ENCODE assay signal across 30 cellular contexts in genomic region chr6:23713211-23713610, GRCh38.
DNase-seq lines count a peak whose midpoint lies in the region; ATAC-seq and TF ChIP-seq lines count a peak whose summit lies in the region.
"Had no signal": no experiment of that assay in that cellular context is flagged by ENCODE, and none has a peak within 500 bp of the region (broad histone marks: within the 10 kb centered on the region; RNA-seq: fewer than 3 reads in every experiment).

No MANE protein-coding gene starts in this region.

- H3K27ac ChIP-seq in WERI-Rb-1: no peak overlapping the region
- H3K27ac ChIP-seq: BLaER1, breast epithelium, heart right ventricle, ovary, SJSA1, skin epidermis had no signal

- no peaks in the 10 kb centered on the region for H3K27me3 Mint-ChIP-seq in activated T-cell treated with anti-CD3 and anti-CD28 coated beads, Interleukin-2, amount 50 U/mL, for 4 hours (ENCODE audit: low read depth)
- H3K27me3 Mint-ChIP-seq: activated naive CD4-positive, alpha-beta T cell treated with anti-CD3 and anti-CD28 coated beads, Interleukin-2, amount 50 U/mL, for 24 hours; stimulated activated memory B cell treated with anti-CD40 and anti-IgM and Interleukin-4, amounts not matched to agents 10 μg/mL and 1 μg/mL and 100 μg/mL, for 72 hours; type B pancreatic cell had no signal

- ATAC-seq in GM19463 (IDR thresholded peaks at IDR 0.05; ENCODE audit: unreplicated experiment) (peak; percentile 66), HG02885 (IDR thresholded peaks at IDR 0.05; ENCODE audit: poor library complexity, unreplicated experiment) (peak; percentile 59), HG03378 (IDR thresholded peaks at IDR 0.05; ENCODE audit: unreplicated experiment) (peak; percentile 73), HG03045 (IDR thresholded peaks at IDR 0.05; ENCODE audit: unreplicated experiment) (no peak)
- no peak for ATAC-seq in activated T-cell treated with anti-CD3 and anti-CD28 coated beads, Interleukin-2, amount 50 U/mL, for 4 hours
- ATAC-seq: heart right ventricle; stimulated activated memory B cell treated with anti-CD40 and anti-IgM and Interleukin-4, amounts not matched to agents 10 μg/mL and 1 μg/mL and 100 μg/mL, for 72 hours had no signal

- H3K36me3 ChIP-seq in WERI-Rb-1: no peaks in the 10 kb centered on the region
- H3K36me3 ChIP-seq: BLaER1, breast epithelium, heart right ventricle, ovary, SJSA1 had no signal

- H3K4me3 ChIP-seq in WERI-Rb-1 (ENCODE audit: low read depth, low read length): no peak overlapping the region
- H3K4me3 ChIP-seq: BLaER1, breast epithelium, heart right ventricle, ovary, SJSA1, skin epidermis had no signal

- no peak for DNase-seq in activated T-cell treated with anti-CD3 and anti-CD28 coated beads, Interleukin-2, amount 50 U/mL, for 4 hours
- DNase-seq in WERI-Rb-1 (no peak), DMS114 treated with DMSO at 0.1 percent for 48 hours (lab: John Stamatoyannopoulos, UW; ENCODE audit: unreplicated experiment) (no peak)
- DNase-seq: activated CD4-positive, alpha-beta T cell treated with anti-CD3 and anti-CD28 coated beads for 48 hours; amygdala; DMS153; foreskin melanocyte; heart right ventricle; HFFc6; kidney; NCI-H1694; NCI-H446 treated with DMSO at 0.1 percent for 48 hours; ovary; retina; RPMI8226; substantia nigra; T-helper 9 cell had no signal

- no peak for TF ChIP-seq CTCF in WERI-Rb-1 (IDR thresholded peaks at IDR 0.05; ENCODE audit: low read depth, low read length)

- no peaks in the 10 kb centered on the region for H3K27me3 ChIP-seq in WERI-Rb-1 (ENCODE audit: insufficient read depth, low read depth, severe bottlenecking)
- H3K27me3 ChIP-seq: BLaER1, breast epithelium, heart right ventricle, ovary, SJSA1 had no signal

- H3K4me3 Mint-ChIP-seq in activated T-cell treated with anti-CD3 and anti-CD28 coated beads, Interleukin-2, amount 50 U/mL, for 4 hours: no peak overlapping the region
- H3K4me3 Mint-ChIP-seq: activated naive CD4-positive, alpha-beta T cell treated with anti-CD3 and anti-CD28 coated beads, Interleukin-2, amount 50 U/mL, for 24 hours; HFFc6; neural crest cell; stimulated activated memory B cell treated with anti-CD40 and anti-IgM and Interleukin-4, amounts not matched to agents 10 μg/mL and 1 μg/mL and 100 μg/mL, for 72 hours; type B pancreatic cell had no signal

- no peaks in the 10 kb centered on the region for H3K36me3 Mint-ChIP-seq in activated T-cell treated with anti-CD3 and anti-CD28 coated beads, Interleukin-2, amount 50 U/mL, for 4 hours (ENCODE audit: insufficient read depth)
- H3K36me3 Mint-ChIP-seq: activated naive CD4-positive, alpha-beta T cell treated with anti-CD3 and anti-CD28 coated beads, Interleukin-2, amount 50 U/mL, for 24 hours; stimulated activated memory B cell treated with anti-CD40 and anti-IgM and Interleukin-4, amounts not matched to agents 10 μg/mL and 1 μg/mL and 100 μg/mL, for 72 hours; type B pancreatic cell had no signal

- no peaks in the 10 kb centered on the region for H3K9me3 Mint-ChIP-seq in activated T-cell treated with anti-CD3 and anti-CD28 coated beads, Interleukin-2, amount 50 U/mL, for 4 hours
- H3K9me3 Mint-ChIP-seq: activated naive CD4-positive, alpha-beta T cell treated with anti-CD3 and anti-CD28 coated beads, Interleukin-2, amount 50 U/mL, for 24 hours; activated T-helper 2 cell treated with anti-CD3 and anti-CD28 coated beads, Interferon-gamma antibody, Interleukin-2, Interleukin-4, amounts not matched to agents 10 μg/mL and 5 μg/mL and 100 μg/mL, durations not matched to agents 14 hours and 24 hours and 36 hours; neural crest cell; type B pancreatic cell had no signal

- H3K9me3 ChIP-seq in WERI-Rb-1 (ENCODE audit: severe bottlenecking): no peaks in the 10 kb centered on the region
- H3K9me3 ChIP-seq: BLaER1, breast epithelium, heart right ventricle, ovary, SJSA1 had no signal

- H3K4me1 Mint-ChIP-seq in activated T-cell treated with anti-CD3 and anti-CD28 coated beads, Interleukin-2, amount 50 U/mL, for 4 hours (ENCODE audit: low read depth): no peaks in the 10 kb centered on the region
- H3K4me1 Mint-ChIP-seq: activated naive CD4-positive, alpha-beta T cell treated with anti-CD3 and anti-CD28 coated beads, Interleukin-2, amount 50 U/mL, for 24 hours; neural crest cell; stimulated activated memory B cell treated with anti-CD40 and anti-IgM and Interleukin-4, amounts not matched to agents 10 μg/mL and 1 μg/mL and 100 μg/mL, for 72 hours had no signal

Comparison
In these comparisons a context has a peak if more than half of its experiments do, and no peak if none do; other contexts are left out.
1. ATAC-seq: peak in GM19463 (single experiment), HG02885 (single experiment) and HG03378 (single experiment); none in activated T-cell treated with anti-CD3 and anti-CD28 coated beads, Interleukin-2, amount 50 U/mL, for 4 hours (0 of 2) and HG03045 (single experiment).